ENCODE assay signal across 27 cellular contexts in the genomic region with DNA sequence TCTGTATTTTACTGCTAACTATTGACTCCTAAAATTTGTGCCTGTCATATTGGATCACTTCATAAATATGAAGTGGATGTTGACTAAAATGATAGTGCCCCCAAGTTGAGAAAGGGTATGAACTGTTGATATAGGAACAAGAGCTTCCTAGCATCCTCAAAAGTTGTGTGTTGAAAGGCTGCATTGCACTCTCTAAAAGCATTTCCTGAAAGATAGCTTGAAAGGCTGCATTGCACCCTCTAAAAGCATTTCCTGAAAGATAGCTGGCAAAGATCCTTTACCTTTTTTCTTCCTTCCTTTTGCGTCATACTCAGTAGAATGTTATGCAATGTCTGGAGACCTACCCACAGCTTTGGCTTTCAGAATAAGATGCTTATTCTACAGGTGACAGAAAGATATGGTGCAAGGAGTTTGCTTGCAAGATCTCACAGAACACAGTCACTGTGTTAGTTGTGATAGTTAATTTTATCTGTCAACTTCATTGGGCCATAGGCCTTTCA.
"Had no signal": no experiment of that assay in that cellular context is flagged by ENCODE, and none has a peak within 500 bp of the region (broad histone marks: within the 10 kb centered on the region; RNA-seq: fewer than 3 reads in every experiment).

No MANE protein-coding gene starts in this region.

- H2AFZ ChIP-seq: neural progenitor cell, parathyroid adenoma had no signal

- DNase-seq: dermis blood vessel endothelial cell; effector memory CD8-positive, alpha-beta T cell; hypothalamus; immature natural killer cell; islet precursor cell; kidney glomerular epithelial cell; left colon; left ventricle myocardium superior; mesendoderm; midbrain; naive thymus-derived CD4-positive, alpha-beta T cell; right lobe of liver; small intestine; stimulated activated CD4-positive, alpha-beta T cell treated with anti-CD3 and anti-CD28 coated beads, Interleukin-1b, Interleukin-23, amount 100 ng/mL, for 48 hours; stimulated activated CD4-positive, alpha-beta T cell treated with anti-CD3 and anti-CD28 coated beads, Interleukin-4, amount 100 ng/mL, for 1 hour; stimulated activated naive CD4-positive, alpha-beta T cell treated with Interleukin-2 at 50 U/mL for 16 hours; stomach; testis had no signal

- H3K4me1 ChIP-seq: neural progenitor cell, parathyroid adenoma, right lobe of liver, stomach, testis, tibial nerve, vagina had no signal

- H3K36me3 ChIP-seq: neural progenitor cell, right lobe of liver, stomach, tibial nerve, vagina had no signal

- H3K4me3 ChIP-seq: coronary artery, lung, neural progenitor cell, right lobe of liver, stomach, testis, tibial nerve, vagina had no signal

- H3K36me3 Mint-ChIP-seq: immature natural killer cell; neural progenitor cell; stimulated activated effector memory CD8-positive, alpha-beta T cell treated with anti-CD3 and anti-CD28 coated beads, Interleukin-12 subunit alpha, Interleukin-12 subunit beta, amount 100 ng/mL, for 72 hours had no signal

- H3K9me3 ChIP-seq: right lobe of liver, stomach, testis, tibial nerve, vagina had no signal

- H3K79me2 ChIP-seq: parathyroid adenoma had no signal

- H3K4me2 ChIP-seq: neural progenitor cell had no signal

- H3K27me3 Mint-ChIP-seq: effector memory CD8-positive, alpha-beta T cell; naive thymus-derived CD4-positive, alpha-beta T cell; progenitor cell of endocrine pancreas had no signal

- H3K27ac Mint-ChIP-seq: effector memory CD8-positive, alpha-beta T cell; immature natural killer cell; naive thymus-derived CD4-positive, alpha-beta T cell; nephron; neural progenitor cell; progenitor cell of endocrine pancreas; stimulated activated effector memory CD8-positive, alpha-beta T cell treated with anti-CD3 and anti-CD28 coated beads, Interleukin-12 subunit alpha, Interleukin-12 subunit beta, amount 100 ng/mL, for 72 hours had no signal

- H3K27ac ChIP-seq: coronary artery, neural progenitor cell, parathyroid adenoma, right lobe of liver, stomach, testis, tibial nerve, vagina had no signal

- H3K4me3 Mint-ChIP-seq: effector memory CD8-positive, alpha-beta T cell; immature natural killer cell; naive thymus-derived CD4-positive, alpha-beta T cell; nephron; neural progenitor cell; stimulated activated effector memory CD8-positive, alpha-beta T cell treated with anti-CD3 and anti-CD28 coated beads, Interleukin-12 subunit alpha, Interleukin-12 subunit beta, amount 100 ng/mL, for 72 hours had no signal

- H3K4me1 Mint-ChIP-seq: immature natural killer cell; nephron; neural progenitor cell; stimulated activated effector memory CD8-positive, alpha-beta T cell treated with anti-CD3 and anti-CD28 coated beads, Interleukin-12 subunit alpha, Interleukin-12 subunit beta, amount 100 ng/mL, for 72 hours had no signal

- ATAC-seq: effector memory CD8-positive, alpha-beta T cell; left colon; left ventricle myocardium superior; naive thymus-derived CD4-positive, alpha-beta T cell; right lobe of liver; stimulated activated effector memory CD8-positive, alpha-beta T cell treated with anti-CD3 and anti-CD28 coated beads, Interleukin-12 subunit alpha, Interleukin-12 subunit beta, amount 100 ng/mL, for 72 hours had no signal

- H3K27me3 ChIP-seq: neural progenitor cell, right lobe of liver, stomach, testis, tibial nerve, vagina had no signal

- H3K9me3 Mint-ChIP-seq: nephron, neural progenitor cell had no signal
